ENCODE assay signal across 8 cellular contexts in genomic region chr1:12174789-12175455, GRCh38. TPM values are rescaled to one million over a fixed set of nuclear protein-coding genes. Genes with fewer than 3 reads are reported as not detected.
DNase-seq lines count a peak whose midpoint lies in the region; ATAC-seq and TF ChIP-seq lines count a peak whose summit lies in the region.
"Had no signal": no experiment of that assay in that cellular context is flagged by ENCODE, and none has a peak within 500 bp of the region (broad histone marks: within the 10 kb centered on the region; RNA-seq: fewer than 3 reads in every experiment).

No MANE protein-coding gene starts in this region.

- peak overlapping the region; percentile 100 for H3K27ac Mint-ChIP-seq in stimulated activated effector memory CD8-positive, alpha-beta T cell treated with anti-CD3 and anti-CD28 coated beads, Interleukin-12 subunit alpha, Interleukin-12 subunit beta, amount 100 ng/mL, for 72 hours
- H3K27ac Mint-ChIP-seq in stimulated activated naive B cell treated with anti-CD40 and anti-IgM and Interleukin-4, amounts not matched to agents 10 μg/mL and 1 μg/mL and 100 μg/mL, for 72 hours: no peak overlapping the region

- H3K9me3 ChIP-seq in ascending aorta (no peaks in the 10 kb centered on the region), MG63 (no peaks in the 10 kb centered on the region)

- H3K27me3 ChIP-seq in ascending aorta (no peaks in the 10 kb centered on the region), MG63 (no peaks in the 10 kb centered on the region)

- no peak for ATAC-seq in stimulated activated effector memory CD8-positive, alpha-beta T cell treated with anti-CD3 and anti-CD28 coated beads, Interleukin-12 subunit alpha, Interleukin-12 subunit beta, amount 100 ng/mL, for 72 hours
- ATAC-seq in stimulated activated naive B cell treated with anti-CD40 and anti-IgM and Interleukin-4, amounts not matched to agents 10 μg/mL and 1 μg/mL and 100 μg/mL, for 72 hours (replicated peaks): no peak

- intact Hi-C loops in ascending aorta (cut with DNase I): no loop called here

- H3K36me3 Mint-ChIP-seq in stimulated activated effector memory CD8-positive, alpha-beta T cell treated with anti-CD3 and anti-CD28 coated beads, Interleukin-12 subunit alpha, Interleukin-12 subunit beta, amount 100 ng/mL, for 72 hours: peaks cover 100% of the 10 kb centered on the region
- peaks cover 45 to 58% of the 10 kb centered on the region in 2 donors for H3K36me3 Mint-ChIP-seq in stimulated activated naive B cell treated with anti-CD40 and anti-IgM and Interleukin-4, amounts not matched to agents 10 μg/mL and 1 μg/mL and 100 μg/mL, for 72 hours

- no peak for TF ChIP-seq CTCF in ascending aorta (IDR thresholded peaks at IDR 0.05)

- peaks cover 94% of the 10 kb centered on the region for H3K4me1 Mint-ChIP-seq in stimulated activated effector memory CD8-positive, alpha-beta T cell treated with anti-CD3 and anti-CD28 coated beads, Interleukin-12 subunit alpha, Interleukin-12 subunit beta, amount 100 ng/mL, for 72 hours
- peaks cover 69 to 91% of the 10 kb centered on the region in 2 donors for H3K4me1 Mint-ChIP-seq in stimulated activated naive B cell treated with anti-CD40 and anti-IgM and Interleukin-4, amounts not matched to agents 10 μg/mL and 1 μg/mL and 100 μg/mL, for 72 hours

- H3K36me3 ChIP-seq in ascending aorta (no peaks in the 10 kb centered on the region), MG63 (no peaks in the 10 kb centered on the region)

- H3K4me1 ChIP-seq in ascending aorta: peaks cover 0 to 3% of the 10 kb centered on the region in 2 donors

- H3K27me3 Mint-ChIP-seq in stimulated activated naive B cell treated with anti-CD40 and anti-IgM and Interleukin-4, amounts not matched to agents 10 μg/mL and 1 μg/mL and 100 μg/mL, for 72 hours: no peaks in the 10 kb centered on the region

- DNase-seq in MV-4-11 (lab: John Stamatoyannopoulos, UW) (peak; percentile 25), ascending aorta (ENCODE audit: low spot score in 2 of 2) (no peak), left kidney (ENCODE audit: low read depth, low spot score) (peak; percentile 57), foreskin melanocyte (no peak), MG63 (no peak)
- no peak for DNase-seq in stimulated activated effector memory CD8-positive, alpha-beta T cell treated with anti-CD3 and anti-CD28 coated beads, Interleukin-12 subunit alpha, Interleukin-12 subunit beta, amount 100 ng/mL, for 72 hours (ENCODE audit: low spot score in 2 of 2)
- DNase-seq in stimulated activated naive B cell treated with anti-CD40 and anti-IgM and Interleukin-4, amounts not matched to agents 10 μg/mL and 1 μg/mL and 100 μg/mL, for 72 hours: no peak
- DNase-seq: central memory CD4-positive, alpha-beta T cell had no signal

- peak overlapping the region; percentile 22 to 52 for H3K27ac ChIP-seq in ascending aorta

- H3K4me3 ChIP-seq in ascending aorta (no peak overlapping the region), MG63 (no peak overlapping the region)

- peaks cover 3% of the 10 kb centered on the region for H3K9me3 Mint-ChIP-seq in stimulated activated effector memory CD8-positive, alpha-beta T cell treated with anti-CD3 and anti-CD28 coated beads, Interleukin-12 subunit alpha, Interleukin-12 subunit beta, amount 100 ng/mL, for 72 hours
- peaks cover 3 to 5% of the 10 kb centered on the region in 2 donors for H3K9me3 Mint-ChIP-seq in stimulated activated naive B cell treated with anti-CD40 and anti-IgM and Interleukin-4, amounts not matched to agents 10 μg/mL and 1 μg/mL and 100 μg/mL, for 72 hours

- peak overlapping the region; percentile 100 for H3K4me3 Mint-ChIP-seq in stimulated activated effector memory CD8-positive, alpha-beta T cell treated with anti-CD3 and anti-CD28 coated beads, Interleukin-12 subunit alpha, Interleukin-12 subunit beta, amount 100 ng/mL, for 72 hours
- H3K4me3 Mint-ChIP-seq in stimulated activated naive B cell treated with anti-CD40 and anti-IgM and Interleukin-4, amounts not matched to agents 10 μg/mL and 1 μg/mL and 100 μg/mL, for 72 hours: no peak overlapping the region

RNA-seq across cellular contexts. Expression of gene TNFRSF1B, which starts 8.1 kb away (rescaled TPM):
- 139 TPM for total RNA-seq in ascending aorta
- total RNA-seq in MG63 (2014; rRNA removed; shearing (Covaris generic); ENCODE audit: low replicate concordance): 2.5 and 3.9 TPM in 2 replicates

RNA-seq across cellular contexts. Expression of gene VPS13D, which starts 54.9 kb away (rescaled TPM):
- total RNA-seq in ascending aorta: 28.3 TPM
- 12.1 and 16.2 TPM in 2 replicates for total RNA-seq in MG63 (2014; rRNA removed; shearing (Covaris generic); ENCODE audit: low replicate concordance)

Comparison
In these comparisons a context has a peak if more than half of its experiments do, and no peak if none do; other contexts are left out.
1. DNase-seq: peak in MV-4-11 (single experiment) and left kidney (single experiment); none in ascending aorta (0 of 2), stimulated activated effector memory CD8-positive, alpha-beta T cell treated with anti-CD3 and anti-CD28 coated beads, Interleukin-12 subunit alpha, Interleukin-12 subunit beta, amount 100 ng/mL, for 72 hours (0 of 2), foreskin melanocyte (single experiment), MG63 (single experiment) and stimulated activated naive B cell treated with anti-CD40 and anti-IgM and Interleukin-4, amounts not matched to agents 10 μg/mL and 1 μg/mL and 100 μg/mL, for 72 hours (single experiment).
2. RNA of gene TNFRSF1B, which starts 8.1 kb away (total RNA-seq): 139 TPM in ascending aorta (single experiment); 2.5 to 3.9 TPM in MG63; every median in the first group is over 10 times any median in the second.